Comparison of ENCODE assay signal across 15 cellular contexts in the genomic region with DNA sequence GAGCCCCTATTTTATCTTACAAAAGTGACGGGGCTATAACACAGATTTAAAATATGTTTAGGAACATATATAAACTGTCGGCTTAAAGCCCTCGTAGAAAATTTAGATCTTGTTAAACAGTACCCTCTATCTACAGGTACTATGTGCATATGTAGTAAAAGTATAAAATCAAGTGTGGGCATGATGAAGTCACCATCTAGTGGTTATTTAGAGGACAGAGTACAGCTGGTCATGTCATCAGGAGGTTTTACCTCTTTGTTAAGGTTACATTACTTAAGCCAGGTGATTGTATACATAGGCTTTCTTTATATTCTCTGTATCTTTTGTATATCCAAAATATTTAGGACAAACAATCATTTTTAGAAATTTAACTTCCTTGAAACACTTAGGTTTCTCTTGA.
"Had no signal": no experiment of that assay in that cellular context is flagged by ENCODE, and none has a peak within 500 bp of the region (broad histone marks: within the 10 kb centered on the region; RNA-seq: fewer than 3 reads in every experiment).

No MANE protein-coding gene starts in this region.

- H3K27ac ChIP-seq: thyroid gland, uterus had no signal

- H3K9me3 ChIP-seq: thyroid gland, uterus had no signal

- H3K27me3 ChIP-seq: thyroid gland, uterus had no signal

- H3K27ac Mint-ChIP-seq: memory B cell; natural killer cell; stimulated activated memory B cell treated with anti-CD40 and anti-IgM and Interleukin-4, amounts not matched to agents 10 μg/mL and 1 μg/mL and 100 μg/mL, for 72 hours had no signal

- DNase-seq: activated CD4-positive, alpha-beta T cell treated with anti-CD3 and anti-CD28 coated beads, Interleukin-2, amount 50 U/mL, for 1 hour; activated naive CD4-positive, alpha-beta T cell treated with Interleukin-2 at 50 U/mL for 16 hours; erythroblast; natural killer cell; nucleus accumbens; posterior cingulate gyrus; retina; stimulated activated CD4-positive, alpha-beta T cell treated with anti-CD3 and anti-CD28 coated beads, Interleukin-2, amount 100 ng/mL, for 48 hours; thyroid gland; uterus had no signal

- H3K36me3 ChIP-seq: uterus had no signal

- H3K4me3 ChIP-seq: thyroid gland, uterus had no signal

- ATAC-seq: activated CD4-positive, CD25-positive, alpha-beta regulatory T cell treated with anti-CD3 and anti-CD28 coated beads, Interleukin-2, amount 50 U/mL, for 24 hours; natural killer cell; stimulated activated memory B cell treated with anti-CD40 and anti-IgM and Interleukin-4, amounts not matched to agents 10 μg/mL and 1 μg/mL and 100 μg/mL, for 72 hours had no signal

- FAIRE-seq: astrocyte, islet of Langerhans had no signal

- H3K9me3 Mint-ChIP-seq: memory B cell; natural killer cell; stimulated activated memory B cell treated with anti-CD40 and anti-IgM and Interleukin-4, amounts not matched to agents 10 μg/mL and 1 μg/mL and 100 μg/mL, for 72 hours had no signal

- H3K4me1 ChIP-seq: thyroid gland, uterus had no signal
